ENCODE assay signal across 1 cellular context in genomic region chr21:29196021-29196663, GRCh38.
TF ChIP-seq lines count a peak whose summit lies in the region.

No MANE protein-coding gene starts in this region.

TF ChIP-seq in HEK293, 187 proteins besides CTCF, POLR2A, EP300 and RAD21 (continued from another document and continues in another):
- TF ChIP-seq HIC1 (tag by site-specific recombination; IDR thresholded peaks at IDR 0.05) (no peak), ZNF843 (tag by site-specific recombination; IDR thresholded peaks at IDR 0.05) (no peak), ZNF404 (tag by site-specific recombination; IDR thresholded peaks at IDR 0.05) (no peak), ZNF555 (tag by site-specific recombination; conservative IDR thresholded peaks at IDR 0.05) (no peak), ZNF610 (tag by site-specific recombination; IDR thresholded peaks at IDR 0.05; ENCODE audit: borderline replicate concordance) (no peak), ZNF274 (IDR thresholded peaks at IDR 0.05; ENCODE audit: low read length) (no peak), ZNF274 (tag by site-specific recombination; IDR thresholded peaks at IDR 0.05; ENCODE audit: borderline replicate concordance) (no peak), ZFP37 (tag by site-specific recombination; IDR thresholded peaks at IDR 0.05) (no peak), ZNF639 (tag by site-specific recombination; IDR thresholded peaks at IDR 0.05) (peak; percentile 53; the same call in 1 of the 2 replicates), KLF10 (tag by site-specific recombination; IDR thresholded peaks at IDR 0.05) (peak; percentile 78; the same call in 1 of the 2 replicates), ZNF530 (tag by site-specific recombination; IDR thresholded peaks at IDR 0.05; ENCODE audit: low read depth) (no peak), ZNF747 (tag by site-specific recombination; IDR thresholded peaks at IDR 0.05) (no peak), SETDB1 (IDR thresholded peaks at IDR 0.05; ENCODE audit: insufficient read length, low read length) (peak; percentile 33), ZNF792 (tag by site-specific recombination; IDR thresholded peaks at IDR 0.05) (no peak), REST (tag by site-specific recombination; IDR thresholded peaks at IDR 0.05) (no peak), GLI2 (tag by site-specific recombination; IDR thresholded peaks at IDR 0.05; ENCODE audit: borderline replicate concordance, low read depth) (no peak), ZBTB49 (tag by site-specific recombination; IDR thresholded peaks at IDR 0.05; ENCODE audit: low read depth) (no peak), ZNF830 (tag by site-specific recombination; IDR thresholded peaks at IDR 0.05; ENCODE audit: low read depth) (no peak), ZNF785 (tag by site-specific recombination; IDR thresholded peaks at IDR 0.05) (no peak), ZNF621 (tag by site-specific recombination; IDR thresholded peaks at IDR 0.05) (no peak), SP2 (tag by site-specific recombination; IDR thresholded peaks at IDR 0.05) (no peak), ZBTB26 (tag by site-specific recombination; optimal IDR thresholded peaks at IDR 0.05) (no peak), ZBTB7A (tag by site-specific recombination; IDR thresholded peaks at IDR 0.05; ENCODE audit: low read depth) (no peak), ZNF140 (tag by site-specific recombination; IDR thresholded peaks at IDR 0.05) (no peak), ZNF157 (tag by site-specific recombination; IDR thresholded peaks at IDR 0.05) (no peak), KLF7 (tag by site-specific recombination; IDR thresholded peaks at IDR 0.05; ENCODE audit: borderline replicate concordance) (peak; percentile 54; the same call in 1 of the 2 replicates), ZSCAN30 (tag by site-specific recombination; IDR thresholded peaks at IDR 0.05) (no peak), MYNN (tag by site-specific recombination; IDR thresholded peaks at IDR 0.05; ENCODE audit: borderline replicate concordance) (no peak), ZNF114 (tag by site-specific recombination; IDR thresholded peaks at IDR 0.05) (no peak), ZNF658 (tag by site-specific recombination; IDR thresholded peaks at IDR 0.05) (no peak), ZNF518A (tag by site-specific recombination; conservative IDR thresholded peaks at IDR 0.05; ENCODE audit: low read depth) (peak; percentile 55), OSR2 (tag by site-specific recombination; IDR thresholded peaks at IDR 0.05) (no peak), ZNF585B (tag by site-specific recombination; IDR thresholded peaks at IDR 0.05) (no peak), ZIC2 (tag by site-specific recombination; IDR thresholded peaks at IDR 0.05) (no peak)
- TF ChIP-seq, protein P1, sequence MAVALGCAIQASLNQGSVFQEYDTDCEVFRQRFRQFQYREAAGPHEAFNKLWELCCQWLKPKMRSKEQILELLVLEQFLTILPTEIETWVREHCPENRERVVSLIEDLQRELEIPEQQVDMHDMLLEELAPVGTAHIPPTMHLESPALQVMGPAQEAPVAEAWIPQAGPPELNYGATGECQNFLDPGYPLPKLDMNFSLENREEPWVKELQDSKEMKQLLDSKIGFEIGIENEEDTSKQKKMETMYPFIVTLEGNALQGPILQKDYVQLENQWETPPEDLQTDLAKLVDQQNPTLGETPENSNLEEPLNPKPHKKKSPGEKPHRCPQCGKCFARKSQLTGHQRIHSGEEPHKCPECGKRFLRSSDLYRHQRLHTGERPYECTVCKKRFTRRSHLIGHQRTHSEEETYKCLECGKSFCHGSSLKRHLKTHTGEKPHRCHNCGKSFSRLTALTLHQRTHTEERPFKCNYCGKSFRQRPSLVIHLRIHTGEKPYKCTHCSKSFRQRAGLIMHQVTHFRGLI (tag by site-specific recombination; IDR thresholded peaks at IDR 0.05) = no peak
- TF ChIP-seq, protein P2, sequence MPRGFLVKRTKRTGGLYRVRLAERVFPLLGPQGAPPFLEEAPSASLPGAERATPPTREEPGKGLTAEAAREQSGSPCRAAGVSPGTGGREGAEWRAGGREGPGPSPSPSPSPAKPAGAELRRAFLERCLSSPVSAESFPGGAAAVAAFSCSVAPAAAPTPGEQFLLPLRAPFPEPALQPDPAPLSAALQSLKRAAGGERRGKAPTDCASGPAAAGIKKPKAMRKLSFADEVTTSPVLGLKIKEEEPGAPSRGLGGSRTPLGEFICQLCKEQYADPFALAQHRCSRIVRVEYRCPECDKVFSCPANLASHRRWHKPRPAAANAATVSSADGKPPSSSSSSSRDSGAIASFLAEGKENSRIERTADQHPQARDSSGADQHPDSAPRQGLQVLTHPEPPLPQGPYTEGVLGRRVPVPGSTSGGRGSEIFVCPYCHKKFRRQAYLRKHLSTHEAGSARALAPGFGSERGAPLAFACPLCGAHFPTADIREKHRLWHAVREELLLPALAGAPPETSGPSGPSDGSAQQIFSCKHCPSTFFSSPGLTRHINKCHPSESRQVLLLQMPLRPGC (tag by site-specific recombination; IDR thresholded peaks at IDR 0.05) = no peak
- TF ChIP-seq, protein P3, sequence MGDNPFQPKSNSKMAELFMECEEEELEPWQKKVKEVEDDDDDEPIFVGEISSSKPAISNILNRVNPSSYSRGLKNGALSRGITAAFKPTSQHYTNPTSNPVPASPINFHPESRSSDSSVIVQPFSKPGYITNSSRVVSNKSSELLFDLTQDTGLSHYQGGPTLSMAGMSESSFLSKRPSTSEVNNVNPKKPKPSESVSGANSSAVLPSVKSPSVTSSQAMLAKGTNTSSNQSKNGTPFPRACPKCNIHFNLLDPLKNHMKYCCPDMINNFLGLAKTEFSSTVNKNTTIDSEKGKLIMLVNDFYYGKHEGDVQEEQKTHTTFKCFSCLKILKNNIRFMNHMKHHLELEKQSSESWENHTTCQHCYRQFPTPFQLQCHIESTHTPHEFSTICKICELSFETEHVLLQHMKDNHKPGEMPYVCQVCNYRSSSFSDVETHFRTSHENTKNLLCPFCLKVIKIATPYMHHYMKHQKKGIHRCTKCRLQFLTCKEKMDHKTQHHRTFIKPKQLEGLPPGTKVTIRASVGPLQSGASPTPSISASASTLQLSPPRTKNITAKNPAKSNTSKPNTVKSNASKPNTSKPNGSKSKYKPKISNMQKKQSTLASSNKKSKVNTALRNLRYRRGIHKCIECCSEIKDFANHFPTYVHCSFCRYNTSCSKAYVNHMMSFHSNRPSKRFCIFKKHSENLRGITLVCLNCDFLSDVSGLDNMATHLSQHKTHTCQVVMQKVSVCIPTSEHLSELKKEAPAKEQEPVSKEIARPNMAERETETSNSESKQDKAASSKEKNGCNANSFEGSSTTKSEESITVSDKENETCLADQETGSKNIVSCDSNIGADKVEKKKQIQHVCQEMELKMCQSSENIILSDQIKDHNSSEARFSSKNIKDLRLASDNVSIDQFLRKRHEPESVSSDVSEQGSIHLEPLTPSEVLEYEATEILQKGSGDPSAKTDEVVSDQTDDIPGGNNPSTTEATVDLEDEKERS (tag by site-specific recombination; IDR thresholded peaks at IDR 0.05) = no peak
